In genomic region chr2:147844691-147845607, GRCh38 we compare ENCODE assay signal across 8 cellular contexts. TPM values are rescaled to one million over a fixed set of nuclear protein-coding genes. Genes with fewer than 3 reads are reported as not detected.
DNase-seq lines count a peak whose midpoint lies in the region; ATAC-seq and TF ChIP-seq lines count a peak whose summit lies in the region.

Gene ACVR2A (plus strand): TSS chr2:147845029. CDS start chr2:147845153, 124 bp downstream.

- CTCF ChIA-PET in OCI-LY7 (lab: Charles Lee; ENCODE audit: unreplicated experiment): no interaction called here

- H3K4me3 ChIP-seq in OCI-LY7 (ENCODE audit: low read depth, low read length, poor library complexity, severe bottlenecking) (peak within 1 kb of the TSS; percentile 70), gastroesophageal sphincter (peak within 1 kb of the TSS; percentile 76 to 99), neuron (ENCODE audit: low read length) (peak within 1 kb of the TSS; percentile 69), thymus (ENCODE audit: low read length) (peak within 1 kb of the TSS; percentile 87)

- H2AFZ ChIP-seq in OCI-LY7 (ENCODE audit: low read length) (peak within 1 kb of the TSS; percentile 78), neuron (ENCODE audit: low read depth, low read length) (peak within 1 kb of the TSS; percentile 71)

- no peaks in the 10 kb centered on the region for H3K79me2 ChIP-seq in OCI-LY7 (ENCODE audit: insufficient read depth, low read depth, low read length)

- H3K9me3 ChIP-seq in OCI-LY7 (ENCODE audit: low read length) (no peaks in the 10 kb centered on the region), gastroesophageal sphincter (no peaks in the 10 kb centered on the region), neuron (ENCODE audit: low read length) (no peaks in the 10 kb centered on the region), thymus (ENCODE audit: control insufficient read depth) (no peaks in the 10 kb centered on the region)

- no peak for TF ChIP-seq EP300 in gastroesophageal sphincter (IDR thresholded peaks at IDR 0.05)

- H3K27me3 ChIP-seq in gastroesophageal sphincter: no peaks in the 10 kb centered on the region
- no peaks in the 10 kb centered on the region for H3K27me3 ChIP-seq in neuron (ENCODE audit: insufficient read depth, low read length)
- peaks cover 19% of the 10 kb centered on the region for H3K27me3 ChIP-seq in thymus (ENCODE audit: control insufficient read depth, insufficient read depth)

- H3K36me3 ChIP-seq in OCI-LY7 (ENCODE audit: insufficient read depth, low read length) (no peaks in the 10 kb centered on the region), gastroesophageal sphincter (no peaks in the 10 kb centered on the region), neuron (ENCODE audit: insufficient read depth, low read length) (no peaks in the 10 kb centered on the region), thymus (ENCODE audit: control insufficient read depth, insufficient read depth) (no peaks in the 10 kb centered on the region)

- WGBS in gastroesophageal sphincter (ENCODE audit: low coverage in 1 of 2), 2 donors: 0 to 1% methylated on average over 1 to 12 of the region's 55 CpGs
- WGBS in thymus: under 1% methylated on average over 55 of the region's 55 CpGs

- no peak within 1 kb of the TSS for H3K27ac ChIP-seq in OCI-LY7 (ENCODE audit: low read depth, low read length, poor library complexity, severe bottlenecking)
- peak within 1 kb of the TSS; percentile 87 to 100 (median 98) for H3K27ac ChIP-seq in gastroesophageal sphincter
- peak within 1 kb of the TSS; percentile 90 for H3K27ac ChIP-seq in thymus (ENCODE audit: low read depth)

- TF ChIP-seq POLR2A in gastroesophageal sphincter (IDR thresholded peaks at IDR 0.05): no peak

- peaks cover 11% of the 10 kb centered on the region for H3K4me1 ChIP-seq in OCI-LY7 (ENCODE audit: insufficient read depth, low read length, poor library complexity, severe bottlenecking)
- peaks cover 0 to 43% (median 5%) of the 10 kb centered on the region in 3 donors for H3K4me1 ChIP-seq in gastroesophageal sphincter
- H3K4me1 ChIP-seq in neuron (ENCODE audit: insufficient read depth, low read length): peaks cover 20% of the 10 kb centered on the region
- peaks cover 7% of the 10 kb centered on the region for H3K4me1 ChIP-seq in thymus (ENCODE audit: control insufficient read depth, insufficient read depth, low read length)

- TF ChIP-seq CTCF in OCI-LY7 (conservative IDR thresholded peaks at IDR 0.05; ENCODE audit: low read length): no peak
- peak in 1 of 4 experiments; percentile 20 for TF ChIP-seq CTCF in gastroesophageal sphincter (IDR thresholded peaks at IDR 0.05)

- H3K9me2 ChIP-seq in OCI-LY7 (ENCODE audit: insufficient read depth, low read length): no peaks in the 10 kb centered on the region

- peak within 1 kb of the TSS; percentile 94 for H3K4me2 ChIP-seq in OCI-LY7 (ENCODE audit: low read length)

- ATAC-seq in GM19328 (IDR thresholded peaks at IDR 0.05; ENCODE audit: unreplicated experiment): peak; percentile 46
- peak; percentile 49 for ATAC-seq in HG03432 (IDR thresholded peaks at IDR 0.05; ENCODE audit: unreplicated experiment)
- ATAC-seq in gastroesophageal sphincter: peak; percentile 53

- intact Hi-C loops in OCI-LY7 (cut with micrococcal nuclease; ENCODE audit: unreplicated experiment): no loop called here

- no peaks in the 10 kb centered on the region; the same call in 1 of the 2 replicates for H4K20me1 ChIP-seq in OCI-LY7 (ENCODE audit: insufficient read depth, low read length)

- no TSS peak for BruUV-seq in OCI-LY7 (replicated peaks; lab: Mats Ljungman, UMichigan)

- DNase-seq in CD1c-positive myeloid dendritic cell (ENCODE audit: extremely low spot score) (peak; percentile 55), OCI-LY7 (ENCODE audit: low spot score) (peak; percentile 64)
- DNase-seq in activated effector memory CD4-positive, alpha-beta T cell treated with anti-CD3 and anti-CD28 coated beads, Interleukin-2, amount 50 U/mL, for 16 hours: peak; percentile 75

- POLR2A ChIA-PET in OCI-LY7 (lab: Charles Lee): interaction anchor here (0.6 to 1.6 kb wide), 5 partner anchors 11 to 1190 kb away, joined by 3 to 5 read pairs (median 3); no protein-coding TSS in a partner anchor

RNA-seq across cellular contexts. Expression of gene ACVR2A, which starts in this region (rescaled TPM):
- 1.5 and 4.0 TPM in 2 replicates for total RNA-seq in OCI-LY7 (2014; rRNA removed; shearing (Covaris generic))
- total RNA-seq in OCI-LY7 (2022) (2.1 and 2.5 TPM in 2 replicates), gastroesophageal sphincter (10 to 100 TPM; 23.0 to 48.1 (median 23.8) TPM)
- 6.6 TPM for polyA plus RNA-seq in thymus

Comparison
In these comparisons a context has a peak if more than half of its experiments do, and no peak if none do; other contexts are left out.
1. RNA of gene ACVR2A (total RNA-seq): 23.0 to 48.1 TPM in gastroesophageal sphincter; 1.5 to 4.0 TPM in OCI-LY7; every median in the first group is over 4 times any median in the second.
2. Peak in every context shown above with its lines, with median percentiles within 50 percentile points of each other: DNase-seq, ATAC-seq and H3K4me3 ChIP-seq.